In genomic region chr3:135907422-135908165, GRCh38 we compare ENCODE assay signal across 1 cellular context.
TF ChIP-seq lines count a peak whose summit lies in the region.

No MANE protein-coding gene starts in this region.

TF ChIP-seq in GM23338, 12 proteins besides CTCF, POLR2A, EP300 and RAD21 (continued from another document):
- TF ChIP-seq ZNF462 (CRISPR knock-in tag; IDR thresholded peaks at IDR 0.05) (no peak), EZH2 (IDR thresholded peaks at IDR 0.05; ENCODE audit: low read depth, unreplicated experiment) (no peak), REST (IDR thresholded peaks at IDR 0.05; ENCODE audit: unreplicated experiment) (no peak), NANOG (IDR thresholded peaks at IDR 0.05; ENCODE audit: borderline replicate concordance) (no peak), STAT1 (IDR thresholded peaks at IDR 0.05; ENCODE audit: unreplicated experiment) (no peak)
